1 cellular context compared by ENCODE assay signal in genomic region chr6:16712931-16713484, GRCh38.
TF ChIP-seq lines count a peak whose summit lies in the region.

No MANE protein-coding gene starts in this region.

TF ChIP-seq in K562, 482 proteins besides CTCF, POLR2A, EP300 and RAD21 (continued from another document):
- TF ChIP-seq ZNF318 (IDR thresholded peaks at IDR 0.05; ENCODE audit: borderline replicate concordance in 1 of 2, low read depth in 1 of 2), result peak in 1 of 2 experiments; percentile 22; a peak in 1 of 4 replicates
- no peak for TF ChIP-seq FIP1L1 (IDR thresholded peaks at IDR 0.05; ENCODE audit: low read depth, low read length, poor library complexity, severe bottlenecking)
- TF ChIP-seq ZBTB12 (CRISPR knock-in tag; IDR thresholded peaks at IDR 0.05), result no peak
- TF ChIP-seq ARID1B (IDR thresholded peaks at IDR 0.05), result peak; percentile 85
- 0 out of 2 replicates have a peak, but pooled peaks have one; percentile 36 for TF ChIP-seq CEBPB (tag; IDR thresholded peaks at IDR 0.05)
- peak; percentile 45 for TF ChIP-seq ZNF316 (IDR thresholded peaks at IDR 0.05)
- peak; percentile 98 for TF ChIP-seq ATF3 (IDR thresholded peaks at IDR 0.05)
- TF ChIP-seq ATF3 (CRISPR knock-in tag; conservative IDR thresholded peaks at IDR 0.05), result peak; percentile 82; the same call in 1 of the 2 replicates
- TF ChIP-seq JUNB (CRISPR knock-in tag; conservative IDR thresholded peaks at IDR 0.05), result peak; percentile 86
- peak; percentile 51; the same call in 1 of the 2 replicates for TF ChIP-seq TCF3 (CRISPR knock-in tag; IDR thresholded peaks at IDR 0.05)
- TF ChIP-seq NFYB (IDR thresholded peaks at IDR 0.05; ENCODE audit: extremely low read depth, insufficient read length), result no peak
- no peak for TF ChIP-seq CBX1 (IDR thresholded peaks at IDR 0.05; ENCODE audit: low read depth)
- no peak for TF ChIP-seq MIER1 (IDR thresholded peaks at IDR 0.05; ENCODE audit: low read depth)
- no peak for TF ChIP-seq E2F4 (CRISPR knock-in tag; IDR thresholded peaks at IDR 0.05; ENCODE audit: low read depth)
TF ChIP-seq in K562: peak in this region for 26.
